1 cellular context compared by ENCODE assay signal in genomic region chr1:50417946-50418599, GRCh38.
TF ChIP-seq lines count a peak whose summit lies in the region.

No MANE protein-coding gene starts in this region.

TF ChIP-seq in K562, 482 proteins besides CTCF, POLR2A, EP300 and RAD21 (continued from another document):
- TF ChIP-seq IRF1 (CRISPR knock-in tag; IDR thresholded peaks at IDR 0.05; ENCODE audit: borderline replicate concordance) (no peak), RAD51 (IDR thresholded peaks at IDR 0.05; ENCODE audit: borderline replicate concordance, low read depth) (no peak), FOSL1 (tag; conservative IDR thresholded peaks at IDR 0.05) (no peak), MEF2A (IDR thresholded peaks at IDR 0.05; ENCODE audit: control insufficient read depth, low read depth, low read length) (no peak), ARID2 (IDR thresholded peaks at IDR 0.05) (no peak), KHSRP (IDR thresholded peaks at IDR 0.05) (no peak), ETV5 (CRISPR knock-in tag; IDR thresholded peaks at IDR 0.05; ENCODE audit: low read depth) (no peak), SIRT6 (IDR thresholded peaks at IDR 0.05; ENCODE audit: low read depth, low read length) (no peak)
- TF ChIP-seq, protein P1, sequence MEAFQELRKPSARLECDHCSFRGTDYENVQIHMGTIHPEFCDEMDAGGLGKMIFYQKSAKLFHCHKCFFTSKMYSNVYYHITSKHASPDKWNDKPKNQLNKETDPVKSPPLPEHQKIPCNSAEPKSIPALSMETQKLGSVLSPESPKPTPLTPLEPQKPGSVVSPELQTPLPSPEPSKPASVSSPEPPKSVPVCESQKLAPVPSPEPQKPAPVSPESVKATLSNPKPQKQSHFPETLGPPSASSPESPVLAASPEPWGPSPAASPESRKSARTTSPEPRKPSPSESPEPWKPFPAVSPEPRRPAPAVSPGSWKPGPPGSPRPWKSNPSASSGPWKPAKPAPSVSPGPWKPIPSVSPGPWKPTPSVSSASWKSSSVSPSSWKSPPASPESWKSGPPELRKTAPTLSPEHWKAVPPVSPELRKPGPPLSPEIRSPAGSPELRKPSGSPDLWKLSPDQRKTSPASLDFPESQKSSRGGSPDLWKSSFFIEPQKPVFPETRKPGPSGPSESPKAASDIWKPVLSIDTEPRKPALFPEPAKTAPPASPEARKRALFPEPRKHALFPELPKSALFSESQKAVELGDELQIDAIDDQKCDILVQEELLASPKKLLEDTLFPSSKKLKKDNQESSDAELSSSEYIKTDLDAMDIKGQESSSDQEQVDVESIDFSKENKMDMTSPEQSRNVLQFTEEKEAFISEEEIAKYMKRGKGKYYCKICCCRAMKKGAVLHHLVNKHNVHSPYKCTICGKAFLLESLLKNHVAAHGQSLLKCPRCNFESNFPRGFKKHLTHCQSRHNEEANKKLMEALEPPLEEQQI (IDR thresholded peaks at IDR 0.05): no peak
